Comparison of ENCODE assay signal across 30 cellular contexts in the genomic region with DNA sequence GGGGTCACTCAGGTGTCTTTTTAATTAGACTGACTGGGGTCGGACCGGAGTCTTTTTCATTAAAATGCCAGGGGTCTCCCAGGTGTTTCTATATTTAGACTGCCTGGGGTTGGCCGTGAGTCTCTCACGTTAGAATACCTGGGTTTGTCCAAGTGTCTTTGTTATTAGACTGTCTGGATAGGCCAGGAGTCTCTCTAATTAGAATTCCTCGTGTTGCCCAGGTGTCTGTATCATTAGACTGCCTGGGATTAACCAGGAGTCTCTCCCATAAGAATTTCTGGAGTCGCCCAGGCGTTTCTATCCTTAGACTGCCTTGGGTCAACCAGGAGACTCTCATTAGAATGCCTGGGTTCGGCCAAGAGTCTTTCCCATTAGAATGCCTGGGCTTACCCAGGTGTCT.
"Had no signal": no experiment of that assay in that cellular context is flagged by ENCODE, and none has a peak within 500 bp of the region (broad histone marks: within the 10 kb centered on the region; RNA-seq: fewer than 3 reads in every experiment).

No MANE protein-coding gene starts in this region.

- H3K4me3 Mint-ChIP-seq: activated B cell treated with CpG ODN at 0.5 μM for 24 hours; activated CD8-positive, alpha-beta T cell treated with anti-CD3 and anti-CD28 coated beads for 36 hours; activated naive CD4-positive, alpha-beta T cell treated with anti-CD3 and anti-CD28 coated beads for 36 hours; activated naive CD4-positive, alpha-beta T cell treated with anti-CD3 and anti-CD28 coated beads, Interleukin-2, amount 50 U/mL, for 24 hours; activated naive CD8-positive, alpha-beta T cell treated with anti-CD3 and anti-CD28 coated beads, Interleukin-2, amount 10 ng/mL, durations not matched to agents 7 days and 5 days; activated T-cell treated with anti-CD3 and anti-CD28 coated beads, Interleukin-2, amount 50 U/mL, for 4 hours; activated T-helper 17 cell treated with anti-CD3 and anti-CD28 coated beads, Interleukin-2, amount 50 U/mL, for 72 hours; effector memory CD8-positive, alpha-beta T cell; T-helper 17 cell; T-helper 2 cell treated with Interferon-gamma antibody and Interleukin-4, amounts not matched to agents 5 μg/mL and 100 μg/mL, for 36 hours had no signal

- H3K27ac ChIP-seq: brain microvascular endothelial cell, colonic mucosa, esophagus squamous epithelium, gastroesophageal sphincter, WERI-Rb-1 had no signal

- H3K4me1 Mint-ChIP-seq: activated B cell treated with CpG ODN at 0.5 μM for 24 hours; activated naive CD4-positive, alpha-beta T cell treated with anti-CD3 and anti-CD28 coated beads, Interleukin-2, amount 50 U/mL, for 24 hours; activated naive CD8-positive, alpha-beta T cell treated with anti-CD3 and anti-CD28 coated beads, Interleukin-2, amount 10 ng/mL, durations not matched to agents 7 days and 5 days; activated T-helper 17 cell treated with anti-CD3 and anti-CD28 coated beads, Interleukin-2, amount 50 U/mL, for 72 hours; T-helper 17 cell had no signal

- ATAC-seq: activated CD4-positive, CD25-positive, alpha-beta regulatory T cell treated with anti-CD3 and anti-CD28 coated beads, Interleukin-2, amount 50 U/mL, for 24 hours; activated CD8-positive, alpha-beta T cell treated with anti-CD3 and anti-CD28 coated beads for 36 hours; activated T-cell treated with anti-CD3 and anti-CD28 coated beads, Interleukin-2, amount 50 U/mL, for 4 hours; activated T-helper 17 cell treated with anti-CD3 and anti-CD28 coated beads, Interleukin-2, amount 50 U/mL, for 72 hours; effector memory CD8-positive, alpha-beta T cell; gastroesophageal sphincter; T-helper 17 cell had no signal

- DNase-seq: activated B cell treated with CpG ODN at 0.5 μM for 24 hours; activated CD4-positive, alpha-beta T cell treated with anti-CD3 and anti-CD28 coated beads for 48 hours; activated CD4-positive, alpha-beta T cell treated with anti-CD3 and anti-CD28 coated beads, Interleukin-2, amount 50 U/mL, for 1 hour; activated CD4-positive, alpha-beta T cell treated with anti-CD3 and anti-CD28 coated beads, Interleukin-2, amount 50 U/mL, for 48 hours; activated CD8-positive, alpha-beta memory T cell treated with anti-CD3 and anti-CD28 coated beads for 24 hours; activated CD8-positive, alpha-beta T cell treated with anti-CD3 and anti-CD28 coated beads for 36 hours; activated effector memory CD4-positive, alpha-beta T cell treated with Interleukin-2 at 50 U/mL for 16 hours; activated gamma-delta T cell treated with Interleukin-2 at 50 U/mL for 16 hours; activated naive CD4-positive, alpha-beta T cell treated with anti-CD3 and anti-CD28 coated beads for 36 hours; activated naive CD8-positive, alpha-beta T cell treated with anti-CD3 and anti-CD28 coated beads, Interleukin-2, amount 10 ng/mL, durations not matched to agents 7 days and 5 days; activated T-cell treated with anti-CD3 and anti-CD28 coated beads, Interleukin-2, amount 50 U/mL, for 4 hours; amniotic stem cell; anterior cingulate cortex; brain microvascular endothelial cell; caudate nucleus; cerebellar nuclear complex; effector memory CD8-positive, alpha-beta T cell; erythroblast; esophagus squamous epithelium; foreskin melanocyte; T-helper 1 cell; T-helper 17 cell; T1000; WERI-Rb-1 had no signal

- H3K4me3 ChIP-seq: colonic mucosa, esophagus squamous epithelium, gastroesophageal sphincter had no signal

- H3K36me3 ChIP-seq: colonic mucosa, esophagus squamous epithelium had no signal

- H3K27ac Mint-ChIP-seq: activated B cell treated with CpG ODN at 0.5 μM for 24 hours; activated CD8-positive, alpha-beta T cell treated with anti-CD3 and anti-CD28 coated beads for 36 hours; activated naive CD4-positive, alpha-beta T cell treated with anti-CD3 and anti-CD28 coated beads for 36 hours; activated naive CD4-positive, alpha-beta T cell treated with anti-CD3 and anti-CD28 coated beads, Interleukin-2, amount 50 U/mL, for 24 hours; activated naive CD8-positive, alpha-beta T cell treated with anti-CD3 and anti-CD28 coated beads, Interleukin-2, amount 10 ng/mL, durations not matched to agents 7 days and 5 days; activated T-helper 17 cell treated with anti-CD3 and anti-CD28 coated beads, Interleukin-2, amount 50 U/mL, for 72 hours; effector memory CD8-positive, alpha-beta T cell; T-helper 17 cell; T-helper 2 cell treated with Interferon-gamma antibody and Interleukin-4, amounts not matched to agents 5 μg/mL and 100 μg/mL, for 36 hours had no signal

- H3K36me3 Mint-ChIP-seq: activated naive CD8-positive, alpha-beta T cell treated with anti-CD3 and anti-CD28 coated beads, Interleukin-2, amount 10 ng/mL, durations not matched to agents 7 days and 5 days had no signal

- H3K27me3 Mint-ChIP-seq: activated B cell treated with CpG ODN at 0.5 μM for 24 hours; activated CD8-positive, alpha-beta T cell treated with anti-CD3 and anti-CD28 coated beads for 36 hours; activated naive CD4-positive, alpha-beta T cell treated with anti-CD3 and anti-CD28 coated beads, Interleukin-2, amount 50 U/mL, for 24 hours; activated naive CD8-positive, alpha-beta T cell treated with anti-CD3 and anti-CD28 coated beads, Interleukin-2, amount 10 ng/mL, durations not matched to agents 7 days and 5 days; activated T-helper 17 cell treated with anti-CD3 and anti-CD28 coated beads, Interleukin-2, amount 50 U/mL, for 72 hours; effector memory CD8-positive, alpha-beta T cell; T-helper 17 cell had no signal

- H3K9me3 ChIP-seq: colonic mucosa had no signal

- H3K4me1 ChIP-seq: colonic mucosa, esophagus squamous epithelium, gastroesophageal sphincter had no signal

- H3K27me3 ChIP-seq: brain microvascular endothelial cell, colonic mucosa, esophagus squamous epithelium, gastroesophageal sphincter had no signal
